9 cellular contexts compared by ENCODE assay signal in the genomic region with DNA sequence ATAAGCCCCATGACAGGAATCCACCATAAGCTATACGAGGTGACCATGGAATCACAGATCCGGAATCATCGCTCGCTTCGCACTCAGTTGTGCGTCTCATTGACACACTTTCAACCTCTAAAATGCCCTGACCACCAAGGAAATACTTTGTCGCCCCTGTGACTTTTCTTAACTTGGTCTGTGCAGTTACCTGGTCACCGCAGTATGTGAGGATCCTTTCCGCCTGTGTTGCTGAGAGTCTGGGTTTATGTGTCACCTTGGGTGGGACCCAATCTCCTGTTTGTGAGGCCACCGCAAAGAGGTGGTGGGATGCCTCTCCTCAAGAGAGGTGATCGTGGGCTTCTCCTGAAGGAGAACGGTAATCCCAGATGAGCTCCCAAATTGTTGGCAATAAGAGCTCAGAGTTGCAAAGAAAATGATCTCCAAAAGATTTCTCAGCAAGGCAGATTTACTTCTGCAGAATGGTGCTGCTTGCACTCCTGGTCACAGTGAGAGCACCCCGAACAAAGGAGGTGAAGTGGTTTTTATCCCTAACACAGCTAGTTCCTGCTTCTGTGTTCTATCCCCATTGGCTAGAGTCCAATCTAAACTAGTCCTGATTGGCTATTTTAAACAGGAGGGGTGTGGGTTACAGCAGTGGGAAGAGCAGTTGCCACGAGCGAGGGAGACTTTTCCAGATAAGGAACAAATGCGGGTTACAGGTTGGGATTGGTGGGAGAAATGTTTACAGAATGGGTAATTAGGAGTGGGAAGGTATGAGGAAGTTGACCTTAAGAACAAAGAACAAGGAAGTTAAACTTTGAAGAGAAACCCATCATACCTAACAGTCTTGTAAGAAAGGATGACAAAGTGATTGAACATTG. TPM values are rescaled to one million over a fixed set of nuclear protein-coding genes. Genes with fewer than 3 reads are reported as not detected.
DNase-seq lines count a peak whose midpoint lies in the region; FAIRE-seq and TF ChIP-seq lines count a peak whose summit lies in the region.
"Had no signal": no experiment of that assay in that cellular context is flagged by ENCODE, and none has a peak within 500 bp of the region (broad histone marks: within the 10 kb centered on the region; RNA-seq: fewer than 3 reads in every experiment).

No MANE protein-coding gene starts in this region.

- H3K36me3 ChIP-seq in bronchial epithelial cell (ENCODE audit: control insufficient read depth, insufficient read depth, low read length) (peaks cover 48% of the 10 kb centered on the region), osteoblast (ENCODE audit: insufficient read depth, low read length) (peaks cover 96% of the 10 kb centered on the region)

- H3K4me2 ChIP-seq in osteoblast (ENCODE audit: insufficient read depth, low read length) = peak overlapping the region; percentile 37

- H3K27ac ChIP-seq in osteoblast (ENCODE audit: low read depth, low read length) = peak overlapping the region; percentile 58
- H3K27ac ChIP-seq: SJCRH30 had no signal

- H3K27me3 ChIP-seq in bronchial epithelial cell (ENCODE audit: control insufficient read depth, insufficient read depth, low read length) (no peaks in the 10 kb centered on the region), osteoblast (ENCODE audit: insufficient read depth, low read length) (no peaks in the 10 kb centered on the region)
- H3K27me3 ChIP-seq: SJCRH30 had no signal

- H4K20me1 ChIP-seq in osteoblast (ENCODE audit: insufficient read depth, low read length) = peaks cover 96% of the 10 kb centered on the region

- H3K4me1 ChIP-seq in osteoblast (ENCODE audit: insufficient read depth, low read length) = peaks cover 49% of the 10 kb centered on the region

- H3K4me3 ChIP-seq in NB4 (ENCODE audit: low read depth, low read length) (peak overlapping the region; percentile 41), bronchial epithelial cell (ENCODE audit: low read depth, low read length) (no peak overlapping the region), osteoblast (ENCODE audit: insufficient read depth, low read length) (peak overlapping the region; percentile 36)
- H3K4me3 ChIP-seq: SJCRH30 had no signal

- TF ChIP-seq CTCF in NB4 (IDR thresholded peaks at IDR 0.05; ENCODE audit: low read depth, low read length) (no peak), bronchial epithelial cell (IDR thresholded peaks at IDR 0.05; ENCODE audit: insufficient read depth, low read length, severe bottlenecking) (no peak), osteoblast (IDR thresholded peaks at IDR 0.05; ENCODE audit: extremely low read depth, low read depth, low read length) (no peak)

- H2AFZ ChIP-seq in osteoblast (ENCODE audit: low read length) = no peak overlapping the region

- peaks cover 13% of the 10 kb centered on the region for H3K9me3 ChIP-seq in osteoblast (ENCODE audit: low read depth, low read length)
- H3K9me3 ChIP-seq: SJCRH30 had no signal

- H3K79me2 ChIP-seq in osteoblast (ENCODE audit: insufficient read depth, low read length) = peaks cover 53% of the 10 kb centered on the region

- TF ChIP-seq POLR2A in NB4 (IDR thresholded peaks at IDR 0.05; ENCODE audit: extremely low read depth, insufficient read length) = peak; percentile 8

- DNase-seq in NCI-H345 (lab: John Stamatoyannopoulos, UW) = peak; percentile 23
- no peak for DNase-seq in NCI-H345 treated with DMSO at 0.1 percent for 48 hours (lab: John Stamatoyannopoulos, UW; ENCODE audit: unreplicated experiment)
- peak; percentile 63 for DNase-seq in NB4 (ENCODE audit: low read depth)
- peak; percentile 91 for DNase-seq in bronchial epithelial cell (ENCODE audit: low read depth)
- no peak for DNase-seq in osteoblast (ENCODE audit: insufficient read length, low spot score, missing footprints)
- no peak for DNase-seq in NCI-H748 (lab: John Stamatoyannopoulos, UW; ENCODE audit: unreplicated experiment)
- no peak for DNase-seq in activated CD4-positive, alpha-beta T cell treated with anti-CD3 and anti-CD28 coated beads for 1 hour
- DNase-seq in stimulated activated CD4-positive, alpha-beta T cell treated with anti-CD3 and anti-CD28 coated beads, Interleukin-1b, Interleukin-23, amount 100 ng/mL, for 48 hours = no peak

- no peak for FAIRE-seq in bronchial epithelial cell (lab: Jason Lieb, UNC)

RNA-seq across cellular contexts. Expression of a gene that starts 9.1 kb away (rescaled TPM):
- 12.4 and 18.3 TPM in 2 replicates for total RNA-seq in bronchial epithelial cell
- total RNA-seq in osteoblast = 56.6 and 61.5 TPM in 2 replicates

Comparison
In these comparisons a context has a peak if more than half of its experiments do, and no peak if none do; other contexts are left out.
1. DNase-seq: peak in NCI-H345 (single experiment), NB4 (single experiment) and bronchial epithelial cell (single experiment); none in NCI-H345 treated with DMSO at 0.1 percent for 48 hours (single experiment), osteoblast (single experiment), NCI-H748 (single experiment), activated CD4-positive, alpha-beta T cell treated with anti-CD3 and anti-CD28 coated beads for 1 hour (single experiment) and stimulated activated CD4-positive, alpha-beta T cell treated with anti-CD3 and anti-CD28 coated beads, Interleukin-1b, Interleukin-23, amount 100 ng/mL, for 48 hours (single experiment).